ENCODE assay signal across 8 cellular contexts in genomic region chr4:158671915-158672806, GRCh38. TPM values are rescaled to one million over a fixed set of nuclear protein-coding genes. Genes with fewer than 3 reads are reported as not detected.
DNase-seq lines count a peak whose midpoint lies in the region; ATAC-seq and TF ChIP-seq lines count a peak whose summit lies in the region.

Gene ETFDH (plus strand): TSS chr4:158672296. CDS start chr4:158672457, 161 bp downstream.

- TF ChIP-seq CTCF in left ventricle myocardium inferior (IDR thresholded peaks at IDR 0.05; ENCODE audit: borderline replicate concordance) (peak; percentile 75), progenitor cell of endocrine pancreas (IDR thresholded peaks at IDR 0.05; ENCODE audit: unreplicated experiment) (peak; percentile 66)

- peaks cover 65% of the 10 kb centered on the region for H3K4me1 ChIP-seq in left ventricle myocardium inferior

- H3K9me3 ChIP-seq in left ventricle myocardium inferior (replicated peaks) = no peaks in the 10 kb centered on the region

- H3K4me3 Mint-ChIP-seq in progenitor cell of endocrine pancreas (ENCODE audit: low read depth) = peak within 1 kb of the TSS; percentile 98

- H3K4me1 Mint-ChIP-seq in progenitor cell of endocrine pancreas (ENCODE audit: low read depth) = peaks cover 15% of the 10 kb centered on the region

- no peaks in the 10 kb centered on the region for H3K27me3 ChIP-seq in left ventricle myocardium inferior (ENCODE audit: low read depth)

- no peaks in the 10 kb centered on the region for H3K9me3 Mint-ChIP-seq in progenitor cell of endocrine pancreas (ENCODE audit: low read depth)

- DNase-seq in NCI-H1694 treated with DMSO at 0.1 percent for 48 hours (lab: John Stamatoyannopoulos, UW) = peak; percentile 97
- DNase-seq in T-helper 2 cell = peak; percentile 95 to 100 (median 98)
- peak; percentile 99 for DNase-seq in left ventricle myocardium inferior
- peak; percentile 98 for DNase-seq in progenitor cell of endocrine pancreas (ENCODE audit: low spot score, unreplicated experiment)
- peak; percentile 99 for DNase-seq in ureter (ENCODE audit: low spot score)

- ATAC-seq in GM18498 (IDR thresholded peaks at IDR 0.05; ENCODE audit: unreplicated experiment) (peak; percentile 85), HG02938 (IDR thresholded peaks at IDR 0.05; ENCODE audit: unreplicated experiment) (peak; percentile 91)

- H3K27me3 Mint-ChIP-seq in progenitor cell of endocrine pancreas = no peaks in the 10 kb centered on the region

- peaks cover 2% of the 10 kb centered on the region for H3K36me3 Mint-ChIP-seq in progenitor cell of endocrine pancreas (ENCODE audit: insufficient read depth)

- H3K4me3 ChIP-seq in left ventricle myocardium inferior = peak within 1 kb of the TSS; percentile 91

- H3K27ac Mint-ChIP-seq in progenitor cell of endocrine pancreas = peak within 1 kb of the TSS; percentile 99

- H3K27ac ChIP-seq in angular gyrus (ENCODE audit: low read depth, low read length) (peak within 1 kb of the TSS; percentile 98), left ventricle myocardium inferior (replicated peaks) (peak within 1 kb of the TSS; percentile 99)

- no peaks in the 10 kb centered on the region for H3K36me3 ChIP-seq in left ventricle myocardium inferior

- intact Hi-C loops in left ventricle myocardium inferior (cut with micrococcal nuclease) = no loop called here

RNA-seq across cellular contexts. Expression of gene ETFDH, which starts in this region (rescaled TPM):
- total RNA-seq in left ventricle myocardium inferior (283 TPM), progenitor cell of endocrine pancreas (19.9 and 22.5 TPM in 2 replicates), ureter (32.7 TPM)

Comparison
In these comparisons a context has a peak if more than half of its experiments do, and no peak if none do; other contexts are left out.
1. Peak in every context shown above with its lines: DNase-seq, ATAC-seq, H3K4me3 ChIP-seq and H3K27ac ChIP-seq.